ENCODE assay signal across 8 cellular contexts in genomic region chr1:100132566-100133477, GRCh38. TPM values are rescaled to one million over a fixed set of nuclear protein-coding genes. Genes with fewer than 3 reads are reported as not detected.
DNase-seq lines count a peak whose midpoint lies in the region; ATAC-seq and TF ChIP-seq lines count a peak whose summit lies in the region.

Gene SASS6 (minus strand): TSS chr1:100132930. CDS start chr1:100132814, 116 bp downstream.
Gene TRMT13 (plus strand): TSS chr1:100133163. CDS start chr1:100133169, 6 bp downstream.

- H3K27ac ChIP-seq in AG04450 (ENCODE audit: low read depth, low read length) = peak within 1 kb of the TSS; percentile 49

- peak; percentile 95 for DNase-seq in AG04450 (ENCODE audit: low read depth, low spot score)
- DNase-seq in NCI-H226 = peak; percentile 97
- DNase-seq in WTC11 (ENCODE audit: low spot score) = peak; percentile 93
- peak; percentile 99 for DNase-seq in cardiac fibroblast (ENCODE audit: low read depth in 2 of 2)
- peak; percentile 94 to 96 (median 95) for DNase-seq in immature natural killer cell
- peak; percentile 95 for DNase-seq in smooth muscle cell of the brain vasculature (ENCODE audit: low read depth, low spot score)

- H3K4me3 ChIP-seq in AG04450 (ENCODE audit: low read depth, low read length) (peak within 1 kb of the TSS; percentile 98), cardiac fibroblast (replicated peaks in 1 of 2; ENCODE audit: low read depth in 2 of 2, low read length in 2 of 2) (peak within 1 kb of the TSS; percentile 62 to 95)

- H3K27me3 ChIP-seq in AG04450 (ENCODE audit: control insufficient read depth, insufficient read depth, low read length) = no peaks in the 10 kb centered on the region

- ATAC-seq in GM18909 (IDR thresholded peaks at IDR 0.05; ENCODE audit: poor library complexity, unreplicated experiment) = peak; percentile 92
- peak; percentile 92 for ATAC-seq in HG03175 (IDR thresholded peaks at IDR 0.05; ENCODE audit: unreplicated experiment)
- peak; percentile 97 for ATAC-seq in WTC11

- H3K27ac Mint-ChIP-seq in WTC11 (peak within 1 kb of the TSS; percentile 99), immature natural killer cell (peak within 1 kb of the TSS; percentile 94 to 97 (median 96))

- POLR2A ChIA-PET in AG04450 (lab: Yijun Ruan, JAX) = interaction anchor here (0.6 to 1.3 kb wide), 4 partner anchors 84 to 334 kb away, joined by 3 to 8 read pairs (median 6); partner anchors contain the start of gene RTCA
- POLR2A ChIA-PET in WTC11 (lab: Charles Lee) = interaction anchor here (0.5 to 1.3 kb wide), 3 partner anchors 82 to 163 kb away, joined by 4 to 8 read pairs (median 4); partner anchors contain the start of genes DBT and SLC35A3

- TF ChIP-seq CTCF in AG04450 (IDR thresholded peaks at IDR 0.05; ENCODE audit: low read depth, low read length) = no peak
- no peak for TF ChIP-seq CTCF in WTC11 (IDR thresholded peaks at IDR 0.05)
- TF ChIP-seq CTCF in cardiac fibroblast (IDR thresholded peaks at IDR 0.05; ENCODE audit: low read depth, low read length) = no peak

- H3K36me3 Mint-ChIP-seq in WTC11 (no peaks in the 10 kb centered on the region; the same call in 1 of the 2 replicates), immature natural killer cell (peaks cover 0 to 4% (median 0%) of the 10 kb centered on the region in 3 donors)

- H3K4me1 Mint-ChIP-seq in WTC11 = peaks cover 7% of the 10 kb centered on the region
- H3K4me1 Mint-ChIP-seq in immature natural killer cell = peaks cover 29 to 47% of the 10 kb centered on the region in 2 donors

- H3K4me3 Mint-ChIP-seq in WTC11 = peak within 1 kb of the TSS; percentile 99
- H3K4me3 Mint-ChIP-seq in immature natural killer cell = peak within 1 kb of the TSS; percentile 95 to 100 (median 99)

- H3K9me3 Mint-ChIP-seq in WTC11 (no peaks in the 10 kb centered on the region), immature natural killer cell (no peaks in the 10 kb centered on the region)

- H3K27me3 Mint-ChIP-seq in WTC11 (ENCODE audit: low read depth) (no peaks in the 10 kb centered on the region), immature natural killer cell (ENCODE audit: low read depth in 3 of 3) (peaks cover 6 to 8% (median 6%) of the 10 kb centered on the region in 3 donors)

- CTCF ChIA-PET in AG04450 (lab: Charles Lee) (no interaction called here), WTC11 (lab: Charles Lee) (interaction anchor here (0.6 to 1.0 kb wide), 3 partner anchors 32 to 388 kb away, joined by 3 to 4 read pairs (median 3); no protein-coding TSS in a partner anchor)

- no peaks in the 10 kb centered on the region; the same call in 1 of the 2 replicates for H3K9me3 ChIP-seq in AG04450 (ENCODE audit: control insufficient read depth, insufficient read depth, low read length)

TF ChIP-seq in WTC11, 78 proteins besides CTCF, POLR2A, EP300 and RAD21 (continues in another document):
- TF ChIP-seq NFATC4 (CRISPR knock-in tag; IDR thresholded peaks at IDR 0.05) (no peak), E2F5 (CRISPR knock-in tag; IDR thresholded peaks at IDR 0.05) (peak; percentile 39; the same call in 1 of the 2 replicates), ZNF317 (CRISPR knock-in tag; IDR thresholded peaks at IDR 0.05; ENCODE audit: borderline replicate concordance, low read depth) (no peak), ETV6 (CRISPR knock-in tag; IDR thresholded peaks at IDR 0.05) (peak; percentile 73), FOXK1 (CRISPR knock-in tag; IDR thresholded peaks at IDR 0.05) (peak; percentile 78), FOXP4 (CRISPR knock-in tag; IDR thresholded peaks at IDR 0.05) (0 out of 2 replicates have a peak, but pooled peaks have one; percentile 29), SMAD3 (CRISPR knock-in tag; IDR thresholded peaks at IDR 0.05; ENCODE audit: borderline replicate concordance) (0 out of 2 replicates have a peak, but pooled peaks have one; percentile 18), MYBL2 (CRISPR knock-in tag; IDR thresholded peaks at IDR 0.05) (peak; percentile 80), HMGXB4 (CRISPR knock-in tag; IDR thresholded peaks at IDR 0.05) (peak; percentile 73), E2F4 (CRISPR knock-in tag; IDR thresholded peaks at IDR 0.05; ENCODE audit: borderline replicate concordance, low read depth) (peak; percentile 38; the same call in 1 of the 2 replicates), FOXP1 (CRISPR knock-in tag; IDR thresholded peaks at IDR 0.05; ENCODE audit: borderline replicate concordance) (0 out of 2 replicates have a peak, but pooled peaks have one; percentile 33), E2F1 (CRISPR knock-in tag; IDR thresholded peaks at IDR 0.05) (no peak), ERG (CRISPR knock-in tag; IDR thresholded peaks at IDR 0.05) (0 out of 2 replicates have a peak, but pooled peaks have one; percentile 45), SP1 (CRISPR knock-in tag; conservative IDR thresholded peaks at IDR 0.05) (peak; percentile 61)

RNA-seq across cellular contexts. Expression of gene SASS6, which starts in this region (rescaled TPM):
- polyA plus RNA-seq in AG04450 (2011; rRNA removed) (0.58 and 1.0 TPM in 2 replicates), immature natural killer cell (1 to 10 TPM; 1.2 to 3.1 (median 1.8) TPM)
- 0.23 and 0.56 TPM in 2 replicates for polyA minus RNA-seq in AG04450 (2011; rRNA and poly(A)+ RNA removed)
- 13.0 to 13.6 TPM (median 13.6 TPM) in 3 replicates for total RNA-seq in WTC11 (2021)

RNA-seq across cellular contexts. Expression of gene TRMT13, which starts in this region (rescaled TPM):
- polyA plus RNA-seq in AG04450 (2011; rRNA removed) (11.4 and 17.9 TPM in 2 replicates), immature natural killer cell (1 to 10 TPM; 2.2 to 7.6 (median 5.1) TPM)
- polyA minus RNA-seq in AG04450 (2011; rRNA and poly(A)+ RNA removed) = 4.8 and 5.8 TPM in 2 replicates
- total RNA-seq in WTC11 (2021) = 10.7 to 12.8 TPM (median 12.7 TPM) in 3 replicates

Comparison
In these comparisons a context has a peak if more than half of its experiments do, and no peak if none do; other contexts are left out.
1. Peak in every context shown above with its lines: DNase-seq, ATAC-seq, H3K4me3 ChIP-seq and H3K27ac ChIP-seq.